In genomic region chr5:175507671-175508070, GRCh38 we compare ENCODE assay signal across 8 cellular contexts. TPM values are rescaled to one million over a fixed set of nuclear protein-coding genes. Genes with fewer than 3 reads are reported as not detected.
DNase-seq lines count a peak whose midpoint lies in the region; ATAC-seq lines count a peak whose summit lies in the region.
"Not testable (repeated sequence)": the region's sequence is repeated elsewhere in the genome, so short reads cannot be mapped to it uniquely, and the experiment has no call there.

No MANE protein-coding gene starts in this region.

- H3K27me3 Mint-ChIP-seq in CD4-positive, CD25-positive, alpha-beta regulatory T cell; T-cell; activated CD8-positive, alpha-beta memory T cell treated with anti-CD3 and anti-CD28 coated beads, Interleukin-2, amount 10 ng/mL, durations not matched to agents 7 days and 5 days; activated T-helper 17 cell treated with anti-CD3 and anti-CD28 coated beads, Interleukin-2, amount 50 U/mL, for 72 hours; activated naive CD8-positive, alpha-beta T cell; naive thymus-derived CD8-positive, alpha-beta T cell: not testable (repeated sequence)

- H3K27ac Mint-ChIP-seq in CD4-positive, CD25-positive, alpha-beta regulatory T cell, result peak overlapping the region in 2 of 3 donors; percentile 51 to 67
- H3K27ac Mint-ChIP-seq in T-cell, result peak overlapping the region; percentile 67 to 81
- H3K27ac Mint-ChIP-seq in activated CD8-positive, alpha-beta memory T cell treated with anti-CD3 and anti-CD28 coated beads, Interleukin-2, amount 10 ng/mL, durations not matched to agents 7 days and 5 days, result peak overlapping the region; percentile 63
- H3K27ac Mint-ChIP-seq in activated T-helper 17 cell treated with anti-CD3 and anti-CD28 coated beads, Interleukin-2, amount 50 U/mL, for 72 hours, result peak overlapping the region; percentile 58
- peak overlapping the region; percentile 86 for H3K27ac Mint-ChIP-seq in activated naive CD8-positive, alpha-beta T cell
- H3K27ac Mint-ChIP-seq in naive thymus-derived CD8-positive, alpha-beta T cell, result peak overlapping the region; percentile 41 to 93 (median 88)

- H3K36me3 Mint-ChIP-seq in CD4-positive, CD25-positive, alpha-beta regulatory T cell, result peaks cover 38% of the 10 kb centered on the region
- peaks cover 57% of the 10 kb centered on the region for H3K36me3 Mint-ChIP-seq in T-cell
- peaks cover 57% of the 10 kb centered on the region for H3K36me3 Mint-ChIP-seq in activated CD8-positive, alpha-beta memory T cell treated with anti-CD3 and anti-CD28 coated beads, Interleukin-2, amount 10 ng/mL, durations not matched to agents 7 days and 5 days
- peaks cover 95% of the 10 kb centered on the region for H3K36me3 Mint-ChIP-seq in activated T-helper 17 cell treated with anti-CD3 and anti-CD28 coated beads, Interleukin-2, amount 50 U/mL, for 72 hours (ENCODE audit: low read depth)
- H3K36me3 Mint-ChIP-seq in activated naive CD8-positive, alpha-beta T cell, result peaks cover 22% of the 10 kb centered on the region
- H3K36me3 Mint-ChIP-seq in naive thymus-derived CD8-positive, alpha-beta T cell, result peaks cover 13 to 61% (median 37%) of the 10 kb centered on the region in 3 donors

- ATAC-seq in CD4-positive, CD25-positive, alpha-beta regulatory T cell (ENCODE audit: low read depth in 2 of 2), result peak; percentile 43 to 67
- peak; percentile 97 to 99 (median 98) for ATAC-seq in T-cell (replicated peaks in 1 of 4)
- ATAC-seq in activated CD8-positive, alpha-beta memory T cell treated with anti-CD3 and anti-CD28 coated beads, Interleukin-2, amount 10 ng/mL, durations not matched to agents 7 days and 5 days, result peak; percentile 87
- peak; percentile 82 for ATAC-seq in activated T-helper 17 cell treated with anti-CD3 and anti-CD28 coated beads, Interleukin-2, amount 50 U/mL, for 72 hours (replicated peaks)
- peak; percentile 97 to 99 for ATAC-seq in naive thymus-derived CD8-positive, alpha-beta T cell

- not testable (repeated sequence) for H3K4me1 ChIP-seq in CD4-positive, CD25-positive, alpha-beta regulatory T cell (ENCODE audit: control insufficient read depth, insufficient read depth, low read length, poor library complexity, severe bottlenecking)

- CTCF ChIA-PET in T-cell (lab: Charles Lee), result interaction anchor here in 1 of 2 donors (0.6 to 1.0 kb wide), 5 partner anchors 17 to 197 kb away, joined by 3 to 5 read pairs (median 3); no protein-coding TSS in a partner anchor
- CTCF ChIA-PET in activated CD8-positive, alpha-beta memory T cell treated with anti-CD3 and anti-CD28 coated beads, Interleukin-2, amount 10 ng/mL, durations not matched to agents 7 days and 5 days (lab: Charles Lee), result interaction anchor here (0.7 to 2.1 kb wide), 4 partner anchors 9 to 222 kb away, joined by 3 to 4 read pairs (median 4); no protein-coding TSS in a partner anchor

- peak in 2 of 3 donors; percentile 19 to 41 for DNase-seq in CD4-positive, CD25-positive, alpha-beta regulatory T cell
- DNase-seq in T-cell, result peak; percentile 7 to 68 (median 34)
- peak; percentile 42 to 52 for DNase-seq in activated CD4-positive, alpha-beta T cell treated with anti-CD3 and anti-CD28 coated beads for 4 hours
- DNase-seq in activated CD8-positive, alpha-beta memory T cell treated with anti-CD3 and anti-CD28 coated beads, Interleukin-2, amount 10 ng/mL, durations not matched to agents 7 days and 5 days, result peak; percentile 68
- DNase-seq in naive thymus-derived CD8-positive, alpha-beta T cell, result peak in 9 of 10 donors; percentile 22 to 74 (median 58)
- peak; percentile 20 to 47 for DNase-seq in stimulated activated CD8-positive, alpha-beta memory T cell treated with anti-CD3 and anti-CD28 coated beads, Interleukin-15, amount 100 ng/mL, for 4 hours (ENCODE audit: low read depth in 2 of 2)

- not testable (repeated sequence) for H3K4me3 Mint-ChIP-seq in CD4-positive, CD25-positive, alpha-beta regulatory T cell; activated CD8-positive, alpha-beta memory T cell treated with anti-CD3 and anti-CD28 coated beads, Interleukin-2, amount 10 ng/mL, durations not matched to agents 7 days and 5 days
- peak overlapping the region in 1 of 3 donors; percentile 2 for H3K4me3 Mint-ChIP-seq in T-cell
- peak overlapping the region; percentile 21 for H3K4me3 Mint-ChIP-seq in activated T-helper 17 cell treated with anti-CD3 and anti-CD28 coated beads, Interleukin-2, amount 50 U/mL, for 72 hours
- peak overlapping the region; percentile 41 for H3K4me3 Mint-ChIP-seq in activated naive CD8-positive, alpha-beta T cell
- peak overlapping the region in 8 of 10 donors; percentile 7 to 56 (median 34) for H3K4me3 Mint-ChIP-seq in naive thymus-derived CD8-positive, alpha-beta T cell

- not testable (repeated sequence) for H3K27me3 ChIP-seq in CD4-positive, CD25-positive, alpha-beta regulatory T cell (ENCODE audit: control insufficient read depth, insufficient read depth, low read length)

- H3K4me3 ChIP-seq in CD4-positive, CD25-positive, alpha-beta regulatory T cell (ENCODE audit: low read depth, low read length), result not testable (repeated sequence)

- not testable (repeated sequence) for H3K9me3 ChIP-seq in CD4-positive, CD25-positive, alpha-beta regulatory T cell (ENCODE audit: control insufficient read depth in 2 of 2, low read length in 2 of 2)

- POLR2A ChIA-PET in T-cell (lab: Charles Lee), result not testable (repeated sequence)
- POLR2A ChIA-PET in naive thymus-derived CD8-positive, alpha-beta T cell (lab: Charles Lee), result interaction anchor here (0.7 to 1.3 kb wide), 6 partner anchors 9 to 17 kb away, joined by 3 to 16 read pairs (median 4); no protein-coding TSS in a partner anchor

- H3K4me1 Mint-ChIP-seq in CD4-positive, CD25-positive, alpha-beta regulatory T cell, result peaks cover 14 to 28% (median 19%) of the 10 kb centered on the region in 4 donors
- H3K4me1 Mint-ChIP-seq in T-cell, result peaks cover 24 to 33% (median 24%) of the 10 kb centered on the region in 3 donors
- H3K4me1 Mint-ChIP-seq in activated CD8-positive, alpha-beta memory T cell treated with anti-CD3 and anti-CD28 coated beads, Interleukin-2, amount 10 ng/mL, durations not matched to agents 7 days and 5 days, result peaks cover 28% of the 10 kb centered on the region
- not testable (repeated sequence) for H3K4me1 Mint-ChIP-seq in activated T-helper 17 cell treated with anti-CD3 and anti-CD28 coated beads, Interleukin-2, amount 50 U/mL, for 72 hours
- peaks cover 45% of the 10 kb centered on the region for H3K4me1 Mint-ChIP-seq in activated naive CD8-positive, alpha-beta T cell (ENCODE audit: low read depth)
- peaks cover 18 to 51% (median 22%) of the 10 kb centered on the region in 4 donors for H3K4me1 Mint-ChIP-seq in naive thymus-derived CD8-positive, alpha-beta T cell

- not testable (repeated sequence) for H3K9me3 Mint-ChIP-seq in CD4-positive, CD25-positive, alpha-beta regulatory T cell; T-cell; activated CD8-positive, alpha-beta memory T cell treated with anti-CD3 and anti-CD28 coated beads, Interleukin-2, amount 10 ng/mL, durations not matched to agents 7 days and 5 days (ENCODE audit: low read depth); activated T-helper 17 cell treated with anti-CD3 and anti-CD28 coated beads, Interleukin-2, amount 50 U/mL, for 72 hours; activated naive CD8-positive, alpha-beta T cell (ENCODE audit: low read depth); naive thymus-derived CD8-positive, alpha-beta T cell

- H3K36me3 ChIP-seq in CD4-positive, CD25-positive, alpha-beta regulatory T cell (ENCODE audit: control insufficient read depth, insufficient read depth, low read length), result peaks cover 42% of the 10 kb centered on the region

- H3K27ac ChIP-seq in CD4-positive, CD25-positive, alpha-beta regulatory T cell (ENCODE audit: insufficient read depth, low read length, poor library complexity, severe bottlenecking), result not testable (repeated sequence)

RNA-seq across cellular contexts. Expression of gene SFXN1, which starts 29.3 kb away (rescaled TPM):
- total RNA-seq in CD4-positive, CD25-positive, alpha-beta regulatory T cell, result 82.3 TPM
- 10 to 100 TPM; 63.5 to 83.8 (median 76.0) TPM for polyA plus RNA-seq in CD4-positive, CD25-positive, alpha-beta regulatory T cell
- 10 to 100 TPM; 78.8 to 97.0 (median 84.1) TPM for total RNA-seq in T-cell
- total RNA-seq in activated CD8-positive, alpha-beta memory T cell treated with anti-CD3 and anti-CD28 coated beads, Interleukin-2, amount 10 ng/mL, durations not matched to agents 7 days and 5 days, result 100 to 1,000 TPM; 174 to 230 TPM
- 100 to 1,000 TPM; 225 to 256 TPM for total RNA-seq in activated T-helper 17 cell treated with anti-CD3 and anti-CD28 coated beads, Interleukin-2, amount 50 U/mL, for 72 hours
- total RNA-seq in naive thymus-derived CD8-positive, alpha-beta T cell, result 10 to 100 TPM; 76.3 to 93.0 TPM
- 10 to 100 TPM; 54.0 to 76.9 (median 57.4) TPM for polyA plus RNA-seq in naive thymus-derived CD8-positive, alpha-beta T cell
